9 cellular contexts compared by ENCODE assay signal in the genomic region with DNA sequence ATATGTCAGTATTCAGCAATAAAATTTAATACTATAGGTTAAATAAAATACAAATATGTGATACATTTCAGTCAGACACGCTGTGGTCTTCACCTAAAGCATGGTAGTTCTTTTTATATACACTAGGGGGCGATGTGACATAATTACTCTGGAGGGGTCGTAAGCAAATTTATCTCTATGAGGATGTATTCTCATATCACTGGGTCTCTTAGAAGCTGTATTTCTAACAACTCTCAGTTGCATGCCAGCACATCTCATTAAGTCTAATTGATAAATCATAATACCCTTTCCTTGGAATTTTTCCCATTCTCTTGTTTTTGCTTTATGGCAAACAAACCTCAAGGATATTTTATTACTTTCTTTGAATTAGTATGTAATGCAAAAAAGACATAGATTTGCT. TPM values are rescaled to one million over a fixed set of nuclear protein-coding genes. Genes with fewer than 3 reads are reported as not detected.
A peak's percentile ranks its signal among the peaks of the same experiment; 100 is the strongest.
DNase-seq lines count a peak whose midpoint lies in the region; ATAC-seq and TF ChIP-seq lines count a peak whose summit lies in the region.
"Had no signal": no experiment of that assay in that cellular context is flagged by ENCODE, and none has a peak within 500 bp of the region (broad histone marks: within the 10 kb centered on the region; RNA-seq: fewer than 3 reads in every experiment).

No MANE protein-coding gene starts in this region.

- no peaks in the 10 kb centered on the region for H4K20me1 ChIP-seq in OCI-LY7 (ENCODE audit: insufficient read depth, low read length)

- H3K9me3 ChIP-seq in OCI-LY7 (ENCODE audit: low read length) (no peaks in the 10 kb centered on the region), upper lobe of left lung (no peaks in the 10 kb centered on the region), T-helper 17 cell (ENCODE audit: control insufficient read depth, low read length, poor library complexity, severe bottlenecking) (no peaks in the 10 kb centered on the region)
- H3K9me3 ChIP-seq: SJSA1 had no signal

- in situ Hi-C loops in G401 (cut with HindIII; ENCODE audit: low sequenced_read_pairs) = no loop called here

- CTCF ChIA-PET in OCI-LY7 (lab: Charles Lee; ENCODE audit: unreplicated experiment) = no interaction called here
- CTCF ChIA-PET in activated CD4-positive, alpha-beta T cell treated with anti-CD3 and anti-CD28 coated beads for 36 hours (lab: Charles Lee) = interaction anchor here (1.0 to 1.8 kb wide), 3 partner anchors 12 to 19 kb away, joined by 3 to 5 read pairs (median 4); no protein-coding TSS in a partner anchor

- POLR2A ChIA-PET in OCI-LY7 (lab: Charles Lee) = interaction anchor here (1.2 kb wide), 1 partner anchor 27 kb away, joined by 3 read pairs; no protein-coding TSS in a partner anchor
- POLR2A ChIA-PET in activated CD4-positive, alpha-beta T cell treated with anti-CD3 and anti-CD28 coated beads for 36 hours (lab: Charles Lee) = no interaction called here

- no peak for TF ChIP-seq POLR2A in upper lobe of left lung (IDR thresholded peaks at IDR 0.05)

- no peak overlapping the region for H3K27ac ChIP-seq in OCI-LY7 (ENCODE audit: low read depth, low read length, poor library complexity, severe bottlenecking)
- H3K27ac ChIP-seq in upper lobe of left lung = no peak overlapping the region
- H3K27ac ChIP-seq: SJSA1 had no signal

- no peak overlapping the region for H3K4me2 ChIP-seq in OCI-LY7 (ENCODE audit: low read length)

- BruUV-seq in OCI-LY7 (replicated peaks; lab: Mats Ljungman, UMichigan) = no TSS peak

- peaks cover 0 to 25% (median 13%) of the 10 kb centered on the region in 4 donors for H3K27me3 ChIP-seq in upper lobe of left lung

- H3K36me3 Mint-ChIP-seq in T-helper 17 cell (ENCODE audit: low read depth) = no peaks in the 10 kb centered on the region
- H3K36me3 Mint-ChIP-seq in activated CD4-positive, alpha-beta T cell treated with anti-CD3 and anti-CD28 coated beads for 36 hours (ENCODE audit: low read depth) = peaks cover 7% of the 10 kb centered on the region

- TF ChIP-seq CTCF in OCI-LY7 (conservative IDR thresholded peaks at IDR 0.05; ENCODE audit: low read length) (peak; percentile 87), fibroblast of the aortic adventitia (IDR thresholded peaks at IDR 0.05; ENCODE audit: insufficient read depth, low read length) (peak; percentile 62), upper lobe of left lung (IDR thresholded peaks at IDR 0.05) (peak; percentile 38 to 79 (median 62))

- DNase-seq in G401 (ENCODE audit: low spot score) = peak; percentile 50
- peak; percentile 43 for DNase-seq in OCI-LY7 (ENCODE audit: low spot score)
- peak; percentile 32 for DNase-seq in fibroblast of the aortic adventitia (ENCODE audit: low read depth)
- no peak for DNase-seq in upper lobe of left lung
- no peak for DNase-seq in T-helper 17 cell
- DNase-seq in activated CD4-positive, alpha-beta T cell treated with anti-CD3 and anti-CD28 coated beads for 36 hours = no peak

- ATAC-seq in HG02798 (IDR thresholded peaks at IDR 0.05; ENCODE audit: poor library complexity, unreplicated experiment) = peak; percentile 55
- ATAC-seq in upper lobe of left lung (ENCODE audit: low FRiP score in 2 of 2) = no peak
- no peak for ATAC-seq in T-helper 17 cell
- no peak for ATAC-seq in GM21737 (IDR thresholded peaks at IDR 0.05; ENCODE audit: unreplicated experiment)
- no peak for ATAC-seq in activated CD4-positive, alpha-beta T cell treated with anti-CD3 and anti-CD28 coated beads for 36 hours

- no peaks in the 10 kb centered on the region for H3K79me2 ChIP-seq in OCI-LY7 (ENCODE audit: insufficient read depth, low read depth, low read length)

- no peak for TF ChIP-seq EP300 in upper lobe of left lung (IDR thresholded peaks at IDR 0.05)

- H3K36me3 ChIP-seq in OCI-LY7 (ENCODE audit: insufficient read depth, low read length) (no peaks in the 10 kb centered on the region), upper lobe of left lung (no peaks in the 10 kb centered on the region)
- H3K36me3 ChIP-seq: SJSA1 had no signal

- H3K4me1 Mint-ChIP-seq in T-helper 17 cell = peaks cover 21% of the 10 kb centered on the region
- H3K4me1 Mint-ChIP-seq in activated CD4-positive, alpha-beta T cell treated with anti-CD3 and anti-CD28 coated beads for 36 hours = peaks cover 41% of the 10 kb centered on the region

- H3K9me3 Mint-ChIP-seq in activated CD4-positive, alpha-beta T cell treated with anti-CD3 and anti-CD28 coated beads for 36 hours (ENCODE audit: low read depth) = no peaks in the 10 kb centered on the region

- H3K4me3 Mint-ChIP-seq in T-helper 17 cell = no peak overlapping the region
- H3K4me3 Mint-ChIP-seq in activated CD4-positive, alpha-beta T cell treated with anti-CD3 and anti-CD28 coated beads for 36 hours = no peak overlapping the region

- no peaks in the 10 kb centered on the region for H3K4me1 ChIP-seq in OCI-LY7 (ENCODE audit: insufficient read depth, low read length, poor library complexity, severe bottlenecking)
- peaks cover 14 to 34% (median 27%) of the 10 kb centered on the region in 4 donors for H3K4me1 ChIP-seq in upper lobe of left lung
- H3K4me1 ChIP-seq: SJSA1 had no signal

- no peaks in the 10 kb centered on the region for H3K9me2 ChIP-seq in OCI-LY7 (ENCODE audit: insufficient read depth, low read length)

- H3K4me3 ChIP-seq in OCI-LY7 (ENCODE audit: low read depth, low read length, poor library complexity, severe bottlenecking) = no peak overlapping the region
- no peak overlapping the region for H3K4me3 ChIP-seq in fibroblast of the aortic adventitia (ENCODE audit: low read depth, low read length)
- no peak overlapping the region for H3K4me3 ChIP-seq in upper lobe of left lung
- H3K4me3 ChIP-seq: SJSA1 had no signal

- WGBS in upper lobe of left lung, 2 donors = 1 to 3% methylated on average over 3 of the region's 3 CpGs

- intact Hi-C loops in OCI-LY7 (cut with micrococcal nuclease; ENCODE audit: unreplicated experiment) = loop anchor here (5.0 to 10.0 kb wide), 3 partner anchors 1337 to 1690 kb away; no protein-coding TSS in a partner anchor
- intact Hi-C loops in activated CD4-positive, alpha-beta T cell treated with anti-CD3 and anti-CD28 coated beads for 36 hours (cut with DNase I, micrococcal nuclease) = loop anchor here in 1 of 2 experiments (5.0 kb wide), 1 partner anchor 1690 kb away; no protein-coding TSS in a partner anchor

- peaks cover 51% of the 10 kb centered on the region for H3K27me3 Mint-ChIP-seq in T-helper 17 cell
- peaks cover 51% of the 10 kb centered on the region for H3K27me3 Mint-ChIP-seq in activated CD4-positive, alpha-beta T cell treated with anti-CD3 and anti-CD28 coated beads for 36 hours

- H3K27ac Mint-ChIP-seq in T-helper 17 cell = no peak overlapping the region
- no peak overlapping the region for H3K27ac Mint-ChIP-seq in activated CD4-positive, alpha-beta T cell treated with anti-CD3 and anti-CD28 coated beads for 36 hours

- H2AFZ ChIP-seq in OCI-LY7 (ENCODE audit: low read length) = no peak overlapping the region

RNA-seq across cellular contexts. Expression of a gene that starts 3.9 kb away (rescaled TPM):
- not detected in 2 replicates for total RNA-seq in G401 (2014; rRNA removed; shearing (Covaris generic))
- not detected in 2 replicates for total RNA-seq in OCI-LY7 (2014; rRNA removed; shearing (Covaris generic))
- total RNA-seq in OCI-LY7 (2022) (not detected in 2 replicates), fibroblast of the aortic adventitia (ENCODE audit: low replicate concordance) (0.82 and 1.4 TPM in 2 replicates), upper lobe of left lung (10 to 100 TPM; 16.8 to 67.9 (median 25.8) TPM), T-helper 17 cell (under 1 TPM; 0.15 to 0.29 TPM)
- not detected for total RNA-seq in activated CD4-positive, alpha-beta T cell treated with anti-CD3 and anti-CD28 coated beads for 36 hours
- total RNA-seq: SJSA1 had no signal

Comparison
In these comparisons a context has a peak if more than half of its experiments do, and no peak if none do; other contexts are left out.
1. DNase-seq: peak in G401 (single experiment), OCI-LY7 (single experiment) and fibroblast of the aortic adventitia (single experiment); none in upper lobe of left lung (0 of 2), T-helper 17 cell (0 of 3) and activated CD4-positive, alpha-beta T cell treated with anti-CD3 and anti-CD28 coated beads for 36 hours (single experiment).
2. Peak in every context shown above with its lines, with median percentiles within 50 percentile points of each other: CTCF ChIP-seq.